In the genomic region with DNA sequence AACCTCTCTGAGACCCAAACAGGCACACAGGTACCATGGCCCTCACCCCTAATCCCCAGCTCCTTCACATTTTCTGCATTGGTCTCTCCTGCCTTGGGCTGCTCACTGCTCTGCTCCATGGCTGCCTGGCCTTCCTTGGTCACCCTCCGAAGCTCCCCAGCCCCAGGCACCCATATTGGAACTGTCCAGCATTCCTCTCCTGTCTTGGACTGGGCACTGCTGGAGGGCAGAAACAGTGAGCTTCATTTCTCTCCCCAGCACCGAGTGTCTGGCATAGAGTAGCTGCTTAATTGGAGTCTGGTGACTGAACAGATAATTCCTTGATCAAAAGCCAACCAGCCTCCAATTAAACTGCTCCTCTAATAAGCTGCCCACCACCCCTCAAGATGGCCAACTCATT, we compare ENCODE assay signal across 20 cellular contexts. TPM values are rescaled to one million over a fixed set of nuclear protein-coding genes. Genes with fewer than 3 reads are reported as not detected.
"Had no signal": no experiment of that assay in that cellular context is flagged by ENCODE, and none has a peak within 500 bp of the region (broad histone marks: within the 10 kb centered on the region; RNA-seq: fewer than 3 reads in every experiment).

No MANE protein-coding gene starts in this region.

- H3K9me3 Mint-ChIP-seq: central memory CD8-positive, alpha-beta T cell; effector memory CD8-positive, alpha-beta T cell; mesothelial cell of epicardium; naive thymus-derived CD8-positive, alpha-beta T cell had no signal

- H3K27me3 ChIP-seq: adrenal gland, ascending aorta, dorsolateral prefrontal cortex, upper lobe of right lung had no signal

- H3K4me3 ChIP-seq: adrenal gland, ascending aorta, dorsolateral prefrontal cortex, thoracic aorta, upper lobe of right lung had no signal

- H3K36me3 Mint-ChIP-seq: activated naive CD8-positive, alpha-beta T cell; naive thymus-derived CD8-positive, alpha-beta T cell; WTC11 had no signal

- H3K9me3 ChIP-seq: adrenal gland, ascending aorta, thoracic aorta, upper lobe of right lung had no signal

- ATAC-seq: effector memory CD8-positive, alpha-beta T cell; left lobe of liver; naive thymus-derived CD8-positive, alpha-beta T cell; upper lobe of right lung; WTC11 had no signal

- H3K4me1 ChIP-seq: adrenal gland, ascending aorta had no signal

- H3K36me3 ChIP-seq: adrenal gland, ascending aorta, thoracic aorta, upper lobe of right lung had no signal

- DNase-seq: activated gamma-delta T cell treated with Interleukin-2 at 50 U/mL for 16 hours; activated T-cell treated with anti-CD3 and anti-CD28 coated beads, Interleukin-2, amount 50 U/mL, for 1 hour; adrenal gland; dorsolateral prefrontal cortex; effector memory CD8-positive, alpha-beta T cell; kidney; naive thymus-derived CD8-positive, alpha-beta T cell; retina; stimulated activated CD4-positive, alpha-beta T cell treated with anti-CD3 and anti-CD28 coated beads, Interleukin-2, amount 100 ng/mL, for 48 hours; stimulated activated CD8-positive, alpha-beta memory T cell treated with anti-CD3 and anti-CD28 coated beads, Interleukin-4, amount 100 ng/mL, for 48 hours; stimulated activated naive CD4-positive, alpha-beta T cell; T-helper 9 cell; upper lobe of right lung had no signal

- H3K27ac Mint-ChIP-seq: activated naive CD8-positive, alpha-beta T cell; effector memory CD8-positive, alpha-beta T cell; mesothelial cell of epicardium; naive thymus-derived CD8-positive, alpha-beta T cell; WTC11 had no signal

- H3K4me3 Mint-ChIP-seq: activated naive CD8-positive, alpha-beta T cell; central memory CD8-positive, alpha-beta T cell; effector memory CD8-positive, alpha-beta T cell; mesothelial cell of epicardium; naive thymus-derived CD8-positive, alpha-beta T cell; WTC11 had no signal

- H3K27me3 Mint-ChIP-seq: central memory CD8-positive, alpha-beta T cell; effector memory CD8-positive, alpha-beta T cell; naive thymus-derived CD8-positive, alpha-beta T cell had no signal

- H3K27ac ChIP-seq: adrenal gland, ascending aorta, dorsolateral prefrontal cortex, thoracic aorta, upper lobe of right lung had no signal

- H3K4me1 Mint-ChIP-seq: central memory CD8-positive, alpha-beta T cell; naive thymus-derived CD8-positive, alpha-beta T cell had no signal

RNA-seq across cellular contexts. Expression of a gene that starts 13.2 kb away (rescaled TPM):
- polyA plus RNA-seq: naive thymus-derived CD8-positive, alpha-beta T cell had no signal
